12 cellular contexts compared by ENCODE assay signal in the genomic region with DNA sequence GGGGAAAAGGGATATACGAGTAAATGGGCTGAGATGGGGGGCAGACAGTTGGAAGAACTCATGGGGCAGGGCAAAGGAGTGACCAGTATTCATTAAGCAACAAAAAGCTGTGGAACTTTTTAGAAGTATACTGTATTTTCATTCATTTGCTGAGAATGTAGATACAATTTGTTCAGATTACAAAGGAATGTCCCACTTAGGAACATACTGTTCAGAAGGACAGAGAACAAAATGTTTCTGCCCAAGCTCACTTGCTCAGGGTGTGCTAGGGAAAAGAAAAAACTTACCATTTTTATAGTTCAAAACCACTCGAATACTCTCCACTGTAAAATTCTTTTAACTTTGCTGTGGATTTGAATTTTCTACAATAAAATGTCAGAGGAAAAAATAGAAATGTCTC.
"Had no signal": no experiment of that assay in that cellular context is flagged by ENCODE, and none has a peak within 500 bp of the region (broad histone marks: within the 10 kb centered on the region; RNA-seq: fewer than 3 reads in every experiment).

No MANE protein-coding gene starts in this region.

- H3K4me1 Mint-ChIP-seq: natural killer cell; stimulated activated effector memory CD8-positive, alpha-beta T cell treated with anti-CD3 and anti-CD28 coated beads, Interleukin-12 subunit alpha, Interleukin-12 subunit beta, amount 100 ng/mL, for 72 hours had no signal

- H3K9me3 Mint-ChIP-seq: natural killer cell; stimulated activated effector memory CD8-positive, alpha-beta T cell treated with anti-CD3 and anti-CD28 coated beads, Interleukin-12 subunit alpha, Interleukin-12 subunit beta, amount 100 ng/mL, for 72 hours had no signal

- H3K27ac Mint-ChIP-seq: natural killer cell; stimulated activated effector memory CD8-positive, alpha-beta T cell treated with anti-CD3 and anti-CD28 coated beads, Interleukin-12 subunit alpha, Interleukin-12 subunit beta, amount 100 ng/mL, for 72 hours; type B pancreatic cell had no signal

- H3K4me3 Mint-ChIP-seq: natural killer cell; neural crest cell; stimulated activated effector memory CD8-positive, alpha-beta T cell treated with anti-CD3 and anti-CD28 coated beads, Interleukin-12 subunit alpha, Interleukin-12 subunit beta, amount 100 ng/mL, for 72 hours; type B pancreatic cell had no signal

- H3K4me1 ChIP-seq: heart left ventricle had no signal

- H3K27me3 ChIP-seq: heart left ventricle had no signal

- H3K27ac ChIP-seq: dorsolateral prefrontal cortex had no signal

- H3K4me3 ChIP-seq: dorsolateral prefrontal cortex, heart left ventricle had no signal

- H3K27me3 Mint-ChIP-seq: type B pancreatic cell had no signal

- H3K36me3 ChIP-seq: heart left ventricle had no signal

- H3K9me3 ChIP-seq: heart left ventricle had no signal

- H3K36me3 Mint-ChIP-seq: natural killer cell; stimulated activated effector memory CD8-positive, alpha-beta T cell treated with anti-CD3 and anti-CD28 coated beads, Interleukin-12 subunit alpha, Interleukin-12 subunit beta, amount 100 ng/mL, for 72 hours; type B pancreatic cell had no signal

- DNase-seq: cortex of kidney; dorsolateral prefrontal cortex; effector CD8-positive, alpha-beta T cell; heart left ventricle; islet precursor cell; natural killer cell; stimulated activated CD4-positive, alpha-beta T cell treated with anti-CD3 and anti-CD28 coated beads, Interleukin-4, amount 100 ng/mL, for 1 hour; stimulated activated CD8-positive, alpha-beta memory T cell treated with anti-CD3 and anti-CD28 coated beads, Interleukin-4, amount 100 ng/mL, for 48 hours; stimulated activated naive CD8-positive, alpha-beta T cell treated with anti-CD3 and anti-CD28 coated beads, Interleukin-15, Interleukin-2, amounts not matched to agents 100 U/mL and 50 U/mL, for 24 hours had no signal
